In genomic region chr20:34268145-34268544, GRCh38 we compare ENCODE assay signal across 22 cellular contexts. TPM values are rescaled to one million over a fixed set of nuclear protein-coding genes. Genes with fewer than 3 reads are reported as not detected.
A peak's percentile ranks its signal among the peaks of the same experiment; 100 is the strongest.
DNase-seq lines count a peak whose midpoint lies in the region; ATAC-seq and TF ChIP-seq lines count a peak whose summit lies in the region.
"Had no signal": no experiment of that assay in that cellular context is flagged by ENCODE, and none has a peak within 500 bp of the region (broad histone marks: within the 10 kb centered on the region; RNA-seq: fewer than 3 reads in every experiment).

No MANE protein-coding gene starts in this region.

- no peaks in the 10 kb centered on the region for H3K36me3 ChIP-seq in neural progenitor cell

- no peaks in the 10 kb centered on the region for H3K9me3 Mint-ChIP-seq in activated naive CD4-positive, alpha-beta T cell treated with anti-CD3 and anti-CD28 coated beads, Interleukin-2, amount 50 U/mL, for 24 hours
- no peaks in the 10 kb centered on the region for H3K9me3 Mint-ChIP-seq in central memory CD8-positive, alpha-beta T cell
- H3K9me3 Mint-ChIP-seq in mesothelial cell of epicardium (no peaks in the 10 kb centered on the region), type B pancreatic cell (no peaks in the 10 kb centered on the region), neural progenitor cell (no peaks in the 10 kb centered on the region)

- no peaks in the 10 kb centered on the region for H3K4me1 Mint-ChIP-seq in activated naive CD4-positive, alpha-beta T cell treated with anti-CD3 and anti-CD28 coated beads, Interleukin-2, amount 50 U/mL, for 24 hours
- peaks cover 10% of the 10 kb centered on the region for H3K4me1 Mint-ChIP-seq in central memory CD8-positive, alpha-beta T cell
- H3K4me1 Mint-ChIP-seq in mesothelial cell of epicardium, result no peaks in the 10 kb centered on the region
- peaks cover 13% of the 10 kb centered on the region for H3K4me1 Mint-ChIP-seq in type B pancreatic cell (ENCODE audit: unreplicated experiment)
- H3K4me1 Mint-ChIP-seq in neural progenitor cell, result no peaks in the 10 kb centered on the region

- no peaks in the 10 kb centered on the region for H3K4me1 ChIP-seq in neural progenitor cell

- H3K27ac ChIP-seq in neural progenitor cell, result no peak overlapping the region
- H3K27ac ChIP-seq: BLaER1, HL-60 had no signal

- peak overlapping the region; percentile 45 for H3K4me3 Mint-ChIP-seq in activated naive CD4-positive, alpha-beta T cell treated with anti-CD3 and anti-CD28 coated beads, Interleukin-2, amount 50 U/mL, for 24 hours
- peak overlapping the region; percentile 65 for H3K4me3 Mint-ChIP-seq in central memory CD8-positive, alpha-beta T cell
- H3K4me3 Mint-ChIP-seq in mesothelial cell of epicardium (peak overlapping the region; percentile 36), type B pancreatic cell (peak overlapping the region; percentile 71), neural progenitor cell (no peak overlapping the region)

- H4K20me1 ChIP-seq in neural progenitor cell (ENCODE audit: low read depth), result peaks cover 3% of the 10 kb centered on the region

- no peak overlapping the region for H3K4me3 ChIP-seq in neural progenitor cell
- H3K4me3 ChIP-seq: GM12878 had no signal

- no peak for ATAC-seq in central memory CD8-positive, alpha-beta T cell (replicated peaks; ENCODE audit: extremely low read depth, poor library complexity, severe bottlenecking)
- no peak for ATAC-seq in GM19351 (IDR thresholded peaks at IDR 0.05; ENCODE audit: unreplicated experiment)
- ATAC-seq: GM12878 had no signal

- H3F3A ChIP-seq in neural progenitor cell (ENCODE audit: low read depth), result peaks cover 11% of the 10 kb centered on the region

- peaks cover 4% of the 10 kb centered on the region for H3K27me3 Mint-ChIP-seq in activated naive CD4-positive, alpha-beta T cell treated with anti-CD3 and anti-CD28 coated beads, Interleukin-2, amount 50 U/mL, for 24 hours
- peaks cover 15% of the 10 kb centered on the region for H3K27me3 Mint-ChIP-seq in central memory CD8-positive, alpha-beta T cell
- H3K27me3 Mint-ChIP-seq in mesothelial cell of epicardium (ENCODE audit: low read depth), result no peaks in the 10 kb centered on the region
- H3K27me3 Mint-ChIP-seq in type B pancreatic cell, result peaks cover 4% of the 10 kb centered on the region
- H3K27me3 Mint-ChIP-seq in neural progenitor cell (ENCODE audit: insufficient read depth, low read depth), result peaks cover 2% of the 10 kb centered on the region

- H3K27me3 ChIP-seq in neural progenitor cell, result peaks cover 13% of the 10 kb centered on the region

- no peaks in the 10 kb centered on the region for H3K79me2 ChIP-seq in neural progenitor cell (ENCODE audit: low read depth)

- H3K36me3 Mint-ChIP-seq in activated naive CD4-positive, alpha-beta T cell treated with anti-CD3 and anti-CD28 coated beads, Interleukin-2, amount 50 U/mL, for 24 hours, result peaks cover 3% of the 10 kb centered on the region
- peaks cover 2% of the 10 kb centered on the region for H3K36me3 Mint-ChIP-seq in central memory CD8-positive, alpha-beta T cell (ENCODE audit: insufficient read depth)
- H3K36me3 Mint-ChIP-seq in mesothelial cell of epicardium, result peaks cover 18% of the 10 kb centered on the region
- H3K36me3 Mint-ChIP-seq in type B pancreatic cell, result peaks cover 17% of the 10 kb centered on the region
- peaks cover 5% of the 10 kb centered on the region for H3K36me3 Mint-ChIP-seq in neural progenitor cell

- DNase-seq in activated naive CD4-positive, alpha-beta T cell treated with anti-CD3 and anti-CD28 coated beads, Interleukin-2, amount 50 U/mL, for 16 hours, result no peak
- DNase-seq in central memory CD8-positive, alpha-beta T cell (ENCODE audit: low spot score in 2 of 2), result no peak
- DNase-seq in mesothelial cell of epicardium (ENCODE audit: low spot score in 2 of 2, unreplicated experiment in 2 of 2), result no peak
- no peak for DNase-seq in type B pancreatic cell (ENCODE audit: extremely low spot score, unreplicated experiment)
- DNase-seq in activated CD4-positive, alpha-beta T cell treated with anti-CD3 and anti-CD28 coated beads for 1 hour, result no peak
- no peak for DNase-seq in neural progenitor cell (ENCODE audit: low spot score)
- DNase-seq: DND-41; HCEC 1CT; MV-4-11; NCI-H1417; NCI-H2029; NCI-H2171; NCI-H446 treated with DMSO at 0.1 percent for 48 hours; NK-92 treated with Interleukin-12 subunit alpha and Interleukin-12 subunit beta, amount 100 ng/mL, for 24 hours; OCI-M1 had no signal

- peak overlapping the region; percentile 17 for H3K27ac Mint-ChIP-seq in activated naive CD4-positive, alpha-beta T cell treated with anti-CD3 and anti-CD28 coated beads, Interleukin-2, amount 50 U/mL, for 24 hours
- no peak overlapping the region for H3K27ac Mint-ChIP-seq in central memory CD8-positive, alpha-beta T cell (ENCODE audit: low read depth)
- H3K27ac Mint-ChIP-seq in mesothelial cell of epicardium, result no peak overlapping the region
- no peak overlapping the region for H3K27ac Mint-ChIP-seq in type B pancreatic cell
- H3K27ac Mint-ChIP-seq in neural progenitor cell, result no peak overlapping the region

- no peak overlapping the region for H2AFZ ChIP-seq in neural progenitor cell (replicated peaks)

- H3K9me3 ChIP-seq in neural progenitor cell (ENCODE audit: low read depth), result no peaks in the 10 kb centered on the region
- H3K9me3 ChIP-seq: BLaER1 had no signal

- TF ChIP-seq CTCF in mesothelial cell of epicardium (IDR thresholded peaks at IDR 0.05; ENCODE audit: unreplicated experiment) (no peak), type B pancreatic cell (conservative IDR thresholded peaks at IDR 0.05) (no peak), neural progenitor cell (IDR thresholded peaks at IDR 0.05) (no peak)

- no peak overlapping the region for H3K9ac ChIP-seq in neural progenitor cell

- no peak overlapping the region for H3K4me2 ChIP-seq in neural progenitor cell

RNA-seq across cellular contexts. Expression of gene ASIP, which starts 26.9 kb away (rescaled TPM):
- total RNA-seq in mesothelial cell of epicardium (not detected in 3 replicates), type B pancreatic cell (ENCODE audit: low replicate concordance) (1.1 TPM in 1 of 2 replicates, not detected in the other), neural progenitor cell (ENCODE audit: low replicate concordance) (not detected in 2 replicates)
- total RNA-seq: A172, GM12878, RPMI7951 had no signal

RNA-seq across cellular contexts. Expression of gene AHCY, which starts 35.0 kb away (rescaled TPM):
- total RNA-seq in mesothelial cell of epicardium, result 149 to 152 TPM (median 150 TPM) in 3 replicates
- total RNA-seq in type B pancreatic cell (ENCODE audit: low replicate concordance), result 242 and 342 TPM in 2 replicates
- total RNA-seq in neural progenitor cell (ENCODE audit: low replicate concordance), result 184 and 269 TPM in 2 replicates
